1 cellular context compared by ENCODE assay signal in the genomic region with DNA sequence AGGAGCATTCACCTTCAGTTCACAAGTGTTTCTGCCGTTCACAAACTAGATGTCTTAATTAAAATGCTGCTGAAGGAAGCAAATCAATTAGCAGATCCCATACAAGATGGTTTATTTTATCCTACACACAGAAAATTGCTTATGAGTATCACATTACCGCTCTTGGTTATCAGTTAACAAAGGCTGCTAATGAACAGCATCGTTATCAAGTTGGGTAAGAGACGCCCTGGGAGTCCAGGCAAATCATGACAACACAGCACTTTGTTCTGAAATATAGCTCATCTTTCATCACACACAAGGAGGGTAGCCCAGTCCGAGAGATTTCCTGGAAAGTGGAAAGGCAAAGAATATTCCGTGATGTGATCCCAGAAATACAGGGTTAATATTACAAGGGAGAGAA.
TF ChIP-seq lines count a peak whose summit lies in the region.

No MANE protein-coding gene starts in this region.

TF ChIP-seq in K562, 482 proteins besides CTCF, POLR2A, EP300 and RAD21 (continues in another document):
- TF ChIP-seq PHF8 (IDR thresholded peaks at IDR 0.05; ENCODE audit: borderline replicate concordance, low read length) (no peak), TAF7 (tag; IDR thresholded peaks at IDR 0.05) (no peak), ZNF778 (CRISPR knock-in tag; IDR thresholded peaks at IDR 0.05) (no peak), U2AF1 (optimal IDR thresholded peaks at IDR 0.05; ENCODE audit: low read depth, low read length) (no peak), DPF2 (IDR thresholded peaks at IDR 0.05) (peak; percentile 72; the same call in 1 of the 2 replicates), CBX3 (IDR thresholded peaks at IDR 0.05; ENCODE audit: borderline replicate concordance in 1 of 2, low read length in 2 of 2) (no peak), ZNF143 (CRISPR knock-in tag; IDR thresholded peaks at IDR 0.05) (no peak), TCF3 (CRISPR knock-in tag; IDR thresholded peaks at IDR 0.05) (peak; percentile 74), ZSCAN32 (CRISPR knock-in tag; IDR thresholded peaks at IDR 0.05) (no peak), NR3C1 (CRISPR knock-in tag; IDR thresholded peaks at IDR 0.05) (no peak), PML (IDR thresholded peaks at IDR 0.05; ENCODE audit: low read length) (no peak), ZNF23 (CRISPR knock-in tag; IDR thresholded peaks at IDR 0.05) (no peak), MAFK (IDR thresholded peaks at IDR 0.05; ENCODE audit: low read length) (peak; percentile 32; the same call in 1 of the 2 replicates), ZNF445 (CRISPR knock-in tag; IDR thresholded peaks at IDR 0.05; ENCODE audit: low read depth) (no peak), GABPB1 (CRISPR knock-in tag; IDR thresholded peaks at IDR 0.05) (no peak), NCOR1 (IDR thresholded peaks at IDR 0.05) (peak; percentile 39; the same call in 1 of the 2 replicates), ZNF121 (CRISPR knock-in tag; conservative IDR thresholded peaks at IDR 0.05) (no peak), COPS2 (conservative IDR thresholded peaks at IDR 0.05) (no peak), ZNF217 (CRISPR knock-in tag; IDR thresholded peaks at IDR 0.05) (no peak), SAFB2 (IDR thresholded peaks at IDR 0.05; ENCODE audit: borderline replicate concordance, low read depth, low read length, severe bottlenecking) (no peak), ZNF766 (CRISPR knock-in tag; conservative IDR thresholded peaks at IDR 0.05) (no peak), CCAR2 (IDR thresholded peaks at IDR 0.05; ENCODE audit: low read depth, low read length) (no peak), E2F3 (CRISPR knock-in tag; IDR thresholded peaks at IDR 0.05) (no peak), MAFF (IDR thresholded peaks at IDR 0.05; ENCODE audit: low read length) (peak; percentile 81), ATF1 (CRISPR knock-in tag; IDR thresholded peaks at IDR 0.05) (no peak), ATF1 (tag; IDR thresholded peaks at IDR 0.05) (no peak), L3MBTL2 (IDR thresholded peaks at IDR 0.05) (no peak), ZNF274 (IDR thresholded peaks at IDR 0.05; ENCODE audit: borderline replicate concordance, low read depth, low read length) (no peak), HNRNPK (IDR thresholded peaks at IDR 0.05; ENCODE audit: low read depth, low read length, poor library complexity, severe bottlenecking) (no peak), SMARCE1 (IDR thresholded peaks at IDR 0.05) (0 out of 2 replicates have a peak, but pooled peaks have one; percentile 31), FOXJ3 (CRISPR knock-in tag; IDR thresholded peaks at IDR 0.05) (no peak), ZBTB8A (IDR thresholded peaks at IDR 0.05; ENCODE audit: partially characterized antibody) (no peak), MECOM (CRISPR knock-in tag; IDR thresholded peaks at IDR 0.05) (no peak), ZNF140 (CRISPR knock-in tag; IDR thresholded peaks at IDR 0.05) (no peak), KLF6 (CRISPR knock-in tag; IDR thresholded peaks at IDR 0.05; ENCODE audit: borderline replicate concordance) (no peak), CEBPB (tag; IDR thresholded peaks at IDR 0.05) (peak; percentile 90), HOXB6 (CRISPR knock-in tag; IDR thresholded peaks at IDR 0.05; ENCODE audit: borderline replicate concordance) (no peak), BCOR (IDR thresholded peaks at IDR 0.05) (no peak), MEIS2 (IDR thresholded peaks at IDR 0.05; ENCODE audit: partially characterized antibody) (peak; percentile 93)
- TF ChIP-seq, protein P1, sequence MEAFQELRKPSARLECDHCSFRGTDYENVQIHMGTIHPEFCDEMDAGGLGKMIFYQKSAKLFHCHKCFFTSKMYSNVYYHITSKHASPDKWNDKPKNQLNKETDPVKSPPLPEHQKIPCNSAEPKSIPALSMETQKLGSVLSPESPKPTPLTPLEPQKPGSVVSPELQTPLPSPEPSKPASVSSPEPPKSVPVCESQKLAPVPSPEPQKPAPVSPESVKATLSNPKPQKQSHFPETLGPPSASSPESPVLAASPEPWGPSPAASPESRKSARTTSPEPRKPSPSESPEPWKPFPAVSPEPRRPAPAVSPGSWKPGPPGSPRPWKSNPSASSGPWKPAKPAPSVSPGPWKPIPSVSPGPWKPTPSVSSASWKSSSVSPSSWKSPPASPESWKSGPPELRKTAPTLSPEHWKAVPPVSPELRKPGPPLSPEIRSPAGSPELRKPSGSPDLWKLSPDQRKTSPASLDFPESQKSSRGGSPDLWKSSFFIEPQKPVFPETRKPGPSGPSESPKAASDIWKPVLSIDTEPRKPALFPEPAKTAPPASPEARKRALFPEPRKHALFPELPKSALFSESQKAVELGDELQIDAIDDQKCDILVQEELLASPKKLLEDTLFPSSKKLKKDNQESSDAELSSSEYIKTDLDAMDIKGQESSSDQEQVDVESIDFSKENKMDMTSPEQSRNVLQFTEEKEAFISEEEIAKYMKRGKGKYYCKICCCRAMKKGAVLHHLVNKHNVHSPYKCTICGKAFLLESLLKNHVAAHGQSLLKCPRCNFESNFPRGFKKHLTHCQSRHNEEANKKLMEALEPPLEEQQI (IDR thresholded peaks at IDR 0.05) = no peak
- TF ChIP-seq, protein P2, sequence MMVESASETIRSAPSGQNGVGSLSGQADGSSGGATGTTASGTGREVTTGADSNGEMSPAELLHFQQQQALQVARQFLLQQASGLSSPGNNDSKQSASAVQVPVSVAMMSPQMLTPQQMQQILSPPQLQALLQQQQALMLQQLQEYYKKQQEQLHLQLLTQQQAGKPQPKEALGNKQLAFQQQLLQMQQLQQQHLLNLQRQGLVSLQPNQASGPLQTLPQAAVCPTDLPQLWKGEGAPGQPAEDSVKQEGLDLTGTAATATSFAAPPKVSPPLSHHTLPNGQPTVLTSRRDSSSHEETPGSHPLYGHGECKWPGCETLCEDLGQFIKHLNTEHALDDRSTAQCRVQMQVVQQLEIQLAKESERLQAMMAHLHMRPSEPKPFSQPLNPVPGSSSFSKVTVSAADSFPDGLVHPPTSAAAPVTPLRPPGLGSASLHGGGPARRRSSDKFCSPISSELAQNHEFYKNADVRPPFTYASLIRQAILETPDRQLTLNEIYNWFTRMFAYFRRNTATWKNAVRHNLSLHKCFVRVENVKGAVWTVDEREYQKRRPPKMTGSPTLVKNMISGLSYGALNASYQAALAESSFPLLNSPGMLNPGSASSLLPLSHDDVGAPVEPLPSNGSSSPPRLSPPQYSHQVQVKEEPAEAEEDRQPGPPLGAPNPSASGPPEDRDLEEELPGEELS (CRISPR knock-in tag; IDR thresholded peaks at IDR 0.05; ENCODE audit: borderline replicate concordance) = no peak
- TF ChIP-seq, protein P3, sequence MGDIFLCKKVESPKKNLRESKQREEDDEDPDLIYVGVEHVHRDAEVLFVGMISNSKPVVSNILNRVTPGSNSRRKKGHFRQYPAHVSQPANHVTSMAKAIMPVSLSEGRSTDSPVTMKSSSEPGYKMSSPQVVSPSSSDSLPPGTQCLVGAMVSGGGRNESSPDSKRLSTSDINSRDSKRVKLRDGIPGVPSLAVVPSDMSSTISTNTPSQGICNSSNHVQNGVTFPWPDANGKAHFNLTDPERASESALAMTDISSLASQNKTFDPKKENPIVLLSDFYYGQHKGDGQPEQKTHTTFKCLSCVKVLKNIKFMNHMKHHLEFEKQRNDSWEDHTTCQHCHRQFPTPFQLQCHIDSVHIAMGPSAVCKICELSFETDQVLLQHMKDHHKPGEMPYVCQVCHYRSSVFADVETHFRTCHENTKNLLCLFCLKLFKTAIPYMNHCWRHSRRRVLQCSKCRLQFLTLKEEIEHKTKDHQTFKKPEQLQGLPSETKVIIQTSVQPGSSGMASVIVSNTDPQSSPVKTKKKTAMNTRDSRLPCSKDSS (IDR thresholded peaks at IDR 0.05; ENCODE audit: low read depth, partially characterized antibody) = no peak
- TF ChIP-seq, protein P4, sequence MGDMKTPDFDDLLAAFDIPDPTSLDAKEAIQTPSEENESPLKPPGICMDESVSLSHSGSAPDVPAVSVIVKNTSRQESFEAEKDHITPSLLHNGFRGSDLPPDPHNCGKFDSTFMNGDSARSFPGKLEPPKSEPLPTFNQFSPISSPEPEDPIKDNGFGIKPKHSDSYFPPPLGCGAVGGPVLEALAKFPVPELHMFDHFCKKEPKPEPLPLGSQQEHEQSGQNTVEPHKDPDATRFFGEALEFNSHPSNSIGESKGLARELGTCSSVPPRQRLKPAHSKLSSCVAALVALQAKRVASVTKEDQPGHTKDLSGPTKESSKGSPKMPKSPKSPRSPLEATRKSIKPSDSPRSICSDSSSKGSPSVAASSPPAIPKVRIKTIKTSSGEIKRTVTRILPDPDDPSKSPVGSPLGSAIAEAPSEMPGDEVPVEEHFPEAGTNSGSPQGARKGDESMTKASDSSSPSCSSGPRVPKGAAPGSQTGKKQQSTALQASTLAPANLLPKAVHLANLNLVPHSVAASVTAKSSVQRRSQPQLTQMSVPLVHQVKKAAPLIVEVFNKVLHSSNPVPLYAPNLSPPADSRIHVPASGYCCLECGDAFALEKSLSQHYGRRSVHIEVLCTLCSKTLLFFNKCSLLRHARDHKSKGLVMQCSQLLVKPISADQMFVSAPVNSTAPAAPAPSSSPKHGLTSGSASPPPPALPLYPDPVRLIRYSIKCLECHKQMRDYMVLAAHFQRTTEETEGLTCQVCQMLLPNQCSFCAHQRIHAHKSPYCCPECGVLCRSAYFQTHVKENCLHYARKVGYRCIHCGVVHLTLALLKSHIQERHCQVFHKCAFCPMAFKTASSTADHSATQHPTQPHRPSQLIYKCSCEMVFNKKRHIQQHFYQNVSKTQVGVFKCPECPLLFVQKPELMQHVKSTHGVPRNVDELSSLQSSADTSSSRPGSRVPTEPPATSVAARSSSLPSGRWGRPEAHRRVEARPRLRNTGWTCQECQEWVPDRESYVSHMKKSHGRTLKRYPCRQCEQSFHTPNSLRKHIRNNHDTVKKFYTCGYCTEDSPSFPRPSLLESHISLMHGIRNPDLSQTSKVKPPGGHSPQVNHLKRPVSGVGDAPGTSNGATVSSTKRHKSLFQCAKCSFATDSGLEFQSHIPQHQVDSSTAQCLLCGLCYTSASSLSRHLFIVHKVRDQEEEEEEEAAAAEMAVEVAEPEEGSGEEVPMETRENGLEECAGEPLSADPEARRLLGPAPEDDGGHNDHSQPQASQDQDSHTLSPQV (IDR thresholded peaks at IDR 0.05) = no peak
- TF ChIP-seq, protein P5, sequence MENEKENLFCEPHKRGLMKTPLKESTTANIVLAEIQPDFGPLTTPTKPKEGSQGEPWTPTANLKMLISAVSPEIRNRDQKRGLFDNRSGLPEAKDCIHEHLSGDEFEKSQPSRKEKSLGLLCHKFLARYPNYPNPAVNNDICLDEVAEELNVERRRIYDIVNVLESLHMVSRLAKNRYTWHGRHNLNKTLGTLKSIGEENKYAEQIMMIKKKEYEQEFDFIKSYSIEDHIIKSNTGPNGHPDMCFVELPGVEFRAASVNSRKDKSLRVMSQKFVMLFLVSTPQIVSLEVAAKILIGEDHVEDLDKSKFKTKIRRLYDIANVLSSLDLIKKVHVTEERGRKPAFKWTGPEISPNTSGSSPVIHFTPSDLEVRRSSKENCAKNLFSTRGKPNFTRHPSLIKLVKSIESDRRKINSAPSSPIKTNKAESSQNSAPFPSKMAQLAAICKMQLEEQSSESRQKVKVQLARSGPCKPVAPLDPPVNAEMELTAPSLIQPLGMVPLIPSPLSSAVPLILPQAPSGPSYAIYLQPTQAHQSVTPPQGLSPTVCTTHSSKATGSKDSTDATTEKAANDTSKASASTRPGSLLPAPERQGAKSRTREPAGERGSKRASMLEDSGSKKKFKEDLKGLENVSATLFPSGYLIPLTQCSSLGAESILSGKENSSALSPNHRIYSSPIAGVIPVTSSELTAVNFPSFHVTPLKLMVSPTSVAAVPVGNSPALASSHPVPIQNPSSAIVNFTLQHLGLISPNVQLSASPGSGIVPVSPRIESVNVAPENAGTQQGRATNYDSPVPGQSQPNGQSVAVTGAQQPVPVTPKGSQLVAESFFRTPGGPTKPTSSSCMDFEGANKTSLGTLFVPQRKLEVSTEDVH (IDR thresholded peaks at IDR 0.05; ENCODE audit: low read depth, partially characterized antibody) = no peak
- TF ChIP-seq, protein P6, sequence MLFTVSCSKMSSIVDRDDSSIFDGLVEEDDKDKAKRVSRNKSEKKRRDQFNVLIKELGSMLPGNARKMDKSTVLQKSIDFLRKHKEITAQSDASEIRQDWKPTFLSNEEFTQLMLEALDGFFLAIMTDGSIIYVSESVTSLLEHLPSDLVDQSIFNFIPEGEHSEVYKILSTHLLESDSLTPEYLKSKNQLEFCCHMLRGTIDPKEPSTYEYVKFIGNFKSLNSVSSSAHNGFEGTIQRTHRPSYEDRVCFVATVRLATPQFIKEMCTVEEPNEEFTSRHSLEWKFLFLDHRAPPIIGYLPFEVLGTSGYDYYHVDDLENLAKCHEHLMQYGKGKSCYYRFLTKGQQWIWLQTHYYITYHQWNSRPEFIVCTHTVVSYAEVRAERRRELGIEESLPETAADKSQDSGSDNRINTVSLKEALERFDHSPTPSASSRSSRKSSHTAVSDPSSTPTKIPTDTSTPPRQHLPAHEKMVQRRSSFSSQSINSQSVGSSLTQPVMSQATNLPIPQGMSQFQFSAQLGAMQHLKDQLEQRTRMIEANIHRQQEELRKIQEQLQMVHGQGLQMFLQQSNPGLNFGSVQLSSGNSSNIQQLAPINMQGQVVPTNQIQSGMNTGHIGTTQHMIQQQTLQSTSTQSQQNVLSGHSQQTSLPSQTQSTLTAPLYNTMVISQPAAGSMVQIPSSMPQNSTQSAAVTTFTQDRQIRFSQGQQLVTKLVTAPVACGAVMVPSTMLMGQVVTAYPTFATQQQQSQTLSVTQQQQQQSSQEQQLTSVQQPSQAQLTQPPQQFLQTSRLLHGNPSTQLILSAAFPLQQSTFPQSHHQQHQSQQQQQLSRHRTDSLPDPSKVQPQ (CRISPR knock-in tag; IDR thresholded peaks at IDR 0.05; ENCODE audit: borderline replicate concordance) = no peak
- TF ChIP-seq, protein P7, sequence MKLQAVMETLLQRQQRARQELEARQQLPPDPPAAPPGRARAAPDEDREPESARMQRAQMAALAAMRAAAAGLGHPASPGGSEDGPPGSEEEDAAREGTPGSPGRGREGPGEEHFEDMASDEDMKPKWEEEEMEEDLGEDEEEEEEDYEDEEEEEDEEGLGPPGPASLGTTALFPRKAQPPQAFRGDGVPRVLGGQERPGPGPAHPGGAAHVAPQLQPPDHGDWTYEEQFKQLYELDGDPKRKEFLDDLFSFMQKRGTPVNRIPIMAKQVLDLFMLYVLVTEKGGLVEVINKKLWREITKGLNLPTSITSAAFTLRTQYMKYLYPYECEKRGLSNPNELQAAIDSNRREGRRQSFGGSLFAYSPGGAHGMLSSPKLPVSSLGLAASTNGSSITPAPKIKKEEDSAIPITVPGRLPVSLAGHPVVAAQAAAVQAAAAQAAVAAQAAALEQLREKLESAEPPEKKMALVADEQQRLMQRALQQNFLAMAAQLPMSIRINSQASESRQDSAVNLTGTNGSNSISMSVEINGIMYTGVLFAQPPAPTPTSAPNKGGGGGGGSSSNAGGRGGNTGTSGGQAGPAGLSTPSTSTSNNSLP (IDR thresholded peaks at IDR 0.05; ENCODE audit: borderline replicate concordance, low read depth, low read length) = peak; percentile 57; the same call in 1 of the 2 replicates
